In the genomic region with DNA sequence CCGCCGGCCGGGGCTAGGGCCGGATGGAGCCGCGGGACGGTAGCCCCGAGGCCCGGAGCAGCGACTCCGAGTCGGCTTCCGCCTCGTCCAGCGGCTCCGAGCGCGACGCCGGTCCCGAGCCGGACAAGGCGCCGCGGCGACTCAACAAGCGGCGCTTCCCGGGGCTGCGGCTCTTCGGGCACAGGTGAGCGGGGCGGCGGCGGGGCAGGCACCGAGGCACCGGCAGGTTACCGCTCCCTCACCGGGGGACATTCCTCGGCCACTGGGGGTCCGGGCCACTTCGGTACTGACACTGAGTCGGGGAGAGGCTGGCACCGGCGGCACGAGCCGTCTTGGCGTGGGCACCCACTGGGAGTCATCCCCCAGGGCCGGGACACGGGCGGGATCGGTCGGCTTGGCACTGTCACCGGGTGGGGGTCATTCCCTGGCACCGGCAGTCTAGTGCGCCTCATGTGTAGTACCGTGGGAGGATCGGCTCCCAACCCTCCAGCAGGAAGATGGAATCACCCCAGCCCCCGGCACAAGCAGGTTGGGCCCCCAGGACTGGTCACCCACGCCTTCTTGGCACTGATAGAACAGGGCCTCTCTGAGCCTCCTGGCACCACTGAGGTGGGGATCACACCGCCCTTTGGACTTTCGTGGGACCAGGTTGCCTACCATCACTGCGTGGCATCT, we compare ENCODE assay signal across 2 cellular contexts.
TF ChIP-seq lines count a peak whose summit lies in the region.

No MANE protein-coding gene starts in this region.

TF ChIP-seq in K562, 482 proteins besides CTCF, POLR2A, EP300 and RAD21 (continues in another document):
- TF ChIP-seq ZNF639 (CRISPR knock-in tag; conservative IDR thresholded peaks at IDR 0.05 in 1 of 2, IDR thresholded peaks at IDR 0.05 in 1 of 2) = 0 out of 4 replicates have a peak, but pooled peaks of 1 of the 2 experiments have one; percentile 75
- TF ChIP-seq XRCC3 (IDR thresholded peaks at IDR 0.05) = no peak
- no peak for TF ChIP-seq HMBOX1 (IDR thresholded peaks at IDR 0.05)
- TF ChIP-seq ZBTB11 (CRISPR knock-in tag; IDR thresholded peaks at IDR 0.05) = 0 out of 6 replicates have a peak, but pooled peaks of 1 of the 3 experiments have one; percentile 25
- TF ChIP-seq, protein P1, sequence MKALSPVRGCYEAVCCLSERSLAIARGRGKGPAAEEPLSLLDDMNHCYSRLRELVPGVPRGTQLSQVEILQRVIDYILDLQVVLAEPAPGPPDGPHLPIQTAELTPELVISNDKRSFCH (CRISPR knock-in tag; IDR thresholded peaks at IDR 0.05) = no peak
- TF ChIP-seq, protein P1 (tag; IDR thresholded peaks at IDR 0.05) = no peak
- 0 out of 4 replicates have a peak, but pooled peaks of 1 of the 2 experiments have one; percentile 54 for TF ChIP-seq SIN3A (IDR thresholded peaks at IDR 0.05; ENCODE audit: borderline replicate concordance in 2 of 2, control insufficient read depth in 1 of 2, low read depth in 2 of 2, low read length in 2 of 2)
- TF ChIP-seq TAF9B (IDR thresholded peaks at IDR 0.05; ENCODE audit: partially characterized antibody) = no peak
- no peak for TF ChIP-seq ZNF444 (CRISPR knock-in tag; IDR thresholded peaks at IDR 0.05)
- TF ChIP-seq ZNF347 (CRISPR knock-in tag; IDR thresholded peaks at IDR 0.05; ENCODE audit: low read depth) = no peak
- no peak for TF ChIP-seq CHCHD3 (CRISPR knock-in tag; IDR thresholded peaks at IDR 0.05)
- TF ChIP-seq GTF2F1 (IDR thresholded peaks at IDR 0.05; ENCODE audit: low read depth, low read length) = no peak
- TF ChIP-seq ELF1 (tag; IDR thresholded peaks at IDR 0.05) = peak; percentile 75
- TF ChIP-seq MTA3 (IDR thresholded peaks at IDR 0.05; ENCODE audit: borderline replicate concordance) = peak; percentile 26; the same call in 1 of the 2 replicates
- TF ChIP-seq, protein P2, sequence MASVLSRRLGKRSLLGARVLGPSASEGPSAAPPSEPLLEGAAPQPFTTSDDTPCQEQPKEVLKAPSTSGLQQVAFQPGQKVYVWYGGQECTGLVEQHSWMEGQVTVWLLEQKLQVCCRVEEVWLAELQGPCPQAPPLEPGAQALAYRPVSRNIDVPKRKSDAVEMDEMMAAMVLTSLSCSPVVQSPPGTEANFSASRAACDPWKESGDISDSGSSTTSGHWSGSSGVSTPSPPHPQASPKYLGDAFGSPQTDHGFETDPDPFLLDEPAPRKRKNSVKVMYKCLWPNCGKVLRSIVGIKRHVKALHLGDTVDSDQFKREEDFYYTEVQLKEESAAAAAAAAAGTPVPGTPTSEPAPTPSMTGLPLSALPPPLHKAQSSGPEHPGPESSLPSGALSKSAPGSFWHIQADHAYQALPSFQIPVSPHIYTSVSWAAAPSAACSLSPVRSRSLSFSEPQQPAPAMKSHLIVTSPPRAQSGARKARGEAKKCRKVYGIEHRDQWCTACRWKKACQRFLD (CRISPR knock-in tag; IDR thresholded peaks at IDR 0.05) = 0 out of 2 replicates have a peak, but pooled peaks have one; percentile 43
- TF ChIP-seq YY1 (IDR thresholded peaks at IDR 0.05; ENCODE audit: borderline replicate concordance in 1 of 3, control insufficient read depth in 1 of 3, extremely low read depth in 1 of 3, insufficient read depth in 3 of 3, insufficient read length in 1 of 3, insufficient replicate concordance in 2 of 3, low read depth in 1 of 3, low read length in 2 of 3) = no peak
- TF ChIP-seq, protein P3, sequence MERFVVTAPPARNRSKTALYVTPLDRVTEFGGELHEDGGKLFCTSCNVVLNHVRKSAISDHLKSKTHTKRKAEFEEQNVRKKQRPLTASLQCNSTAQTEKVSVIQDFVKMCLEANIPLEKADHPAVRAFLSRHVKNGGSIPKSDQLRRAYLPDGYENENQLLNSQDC (CRISPR knock-in tag; IDR thresholded peaks at IDR 0.05) = no peak

TF ChIP-seq in liver, 16 proteins besides CTCF, POLR2A, EP300 and RAD21:
- TF ChIP-seq HNF4A (conservative IDR thresholded peaks at IDR 0.05) (no peak), FOXA2 (IDR thresholded peaks at IDR 0.05) (no peak), YY1 (IDR thresholded peaks at IDR 0.05) (no peak)
